In the genomic region with DNA sequence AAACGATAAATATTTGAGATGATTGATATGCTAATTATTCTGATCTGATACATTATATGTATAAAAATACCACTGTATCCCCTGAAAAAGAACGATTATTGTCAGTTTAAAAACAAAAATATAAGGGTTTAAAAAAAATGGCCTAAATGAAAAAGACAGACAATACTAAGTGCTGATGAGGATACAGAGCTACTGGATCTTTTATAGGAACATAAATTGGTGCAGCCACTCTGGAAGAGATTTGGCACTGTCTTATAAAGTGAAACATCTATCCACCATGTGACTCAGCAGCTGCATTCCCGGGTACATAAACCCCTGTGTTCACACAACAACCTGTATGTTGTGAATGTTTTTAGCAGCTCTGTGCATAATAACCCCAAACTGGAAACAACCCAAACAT, we compare ENCODE assay signal across 32 cellular contexts.
"Had no signal": no experiment of that assay in that cellular context is flagged by ENCODE, and none has a peak within 500 bp of the region (broad histone marks: within the 10 kb centered on the region; RNA-seq: fewer than 3 reads in every experiment).

No MANE protein-coding gene starts in this region.

- H3K4me3 ChIP-seq: adrenal gland, ascending aorta, body of pancreas, breast epithelium, cardiac muscle cell had no signal

- DNase-seq: activated effector memory CD4-positive, alpha-beta T cell treated with anti-CD3 and anti-CD28 coated beads, Interleukin-2, amount 50 U/mL, for 16 hours; activated effector memory CD4-positive, alpha-beta T cell treated with Interleukin-2 at 50 U/mL for 16 hours; activated gamma-delta T cell; activated gamma-delta T cell treated with Interleukin-2 at 50 U/mL for 16 hours; activated naive CD4-positive, alpha-beta T cell; activated naive CD4-positive, alpha-beta T cell treated with anti-CD3 and anti-CD28 coated beads for 36 hours; activated naive CD4-positive, alpha-beta T cell treated with anti-CD3 and anti-CD28 coated beads, Interleukin-2, amount 10 ng/mL, durations not matched to agents 7 days and 5 days; activated naive CD4-positive, alpha-beta T cell treated with anti-CD3 and anti-CD28 coated beads, Interleukin-2, amount 50 U/mL, for 16 hours; activated naive CD4-positive, alpha-beta T cell treated with Interleukin-2 at 50 U/mL for 16 hours; activated naive CD8-positive, alpha-beta T cell treated with anti-CD3 and anti-CD28 coated beads for 36 hours; activated naive CD8-positive, alpha-beta T cell treated with anti-CD3 and anti-CD28 coated beads, Interleukin-2, amount 10 ng/mL, durations not matched to agents 7 days and 5 days; activated naive CD8-positive, alpha-beta T cell treated with anti-CD3 and anti-CD28 coated beads, Interleukin-2, amount 50 U/mL, for 24 hours; activated T-cell treated with anti-CD3 and anti-CD28 coated beads, Interleukin-2, amount 50 U/mL, for 4 hours; activated T-cell treated with anti-CD3 and anti-CD28 coated beads, Interleukin-2, amount 50 U/mL, for 48 hours; activated T-cell treated with anti-CD3 and anti-CD28 coated beads, Interleukin-2, amount 50 U/mL, for 72 hours; adrenal gland; amniotic stem cell; amygdala; anterior cingulate cortex; aorta; body of pancreas; brain microvascular endothelial cell; caudate nucleus; central memory CD4-positive, alpha-beta T cell; cerebellar nuclear complex had no signal

- FAIRE-seq: astrocyte, bronchial epithelial cell had no signal

- H3K9me3 ChIP-seq: adrenal gland, body of pancreas, breast epithelium had no signal

- H3K27ac ChIP-seq: adrenal gland, ascending aorta, body of pancreas, brain microvascular endothelial cell, breast epithelium, cardiac muscle cell had no signal

- H3K4me1 ChIP-seq: ascending aorta, body of pancreas, breast epithelium had no signal

- ATAC-seq: activated naive CD4-positive, alpha-beta T cell treated with anti-CD3 and anti-CD28 coated beads, Interleukin-2, amount 50 U/mL, for 72 hours; activated naive CD8-positive, alpha-beta T cell treated with anti-CD3 and anti-CD28 coated beads, Interleukin-2, amount 50 U/mL, for 24 hours; activated T-cell treated with anti-CD3 and anti-CD28 coated beads, Interleukin-2, amount 50 U/mL, for 4 hours; activated T-cell treated with anti-CD3 and anti-CD28 coated beads, Interleukin-2, amount 50 U/mL, for 72 hours; activated T-helper 17 cell treated with anti-CD3 and anti-CD28 coated beads, Interleukin-2, amount 50 U/mL, for 72 hours; body of pancreas had no signal

- H3K27me3 ChIP-seq: adrenal gland, ascending aorta, body of pancreas, brain microvascular endothelial cell, breast epithelium, cardiac muscle cell had no signal

- H3K36me3 ChIP-seq: adrenal gland, ascending aorta, brain microvascular endothelial cell, breast epithelium, cardiac muscle cell had no signal
